ENCODE assay signal across 13 cellular contexts in the genomic region with DNA sequence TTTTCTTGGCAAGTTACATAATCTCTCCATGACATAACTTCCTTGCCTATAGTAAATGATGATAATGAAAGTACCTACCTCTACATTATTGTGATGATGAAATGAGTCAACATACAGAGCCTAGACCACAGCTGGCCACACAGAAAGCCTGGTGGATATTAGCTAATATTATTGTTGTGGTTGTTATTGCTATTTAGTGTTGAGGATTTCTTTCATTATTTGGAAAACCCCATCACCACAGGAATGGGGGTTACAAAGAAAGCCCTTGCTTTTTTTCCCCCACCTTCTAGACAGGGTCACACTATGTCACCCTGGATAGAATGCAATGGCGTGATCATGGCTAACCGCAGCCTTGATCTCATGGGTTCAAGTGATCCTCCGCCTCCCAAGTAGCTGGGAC.
DNase-seq lines count a peak whose midpoint lies in the region; ATAC-seq and TF ChIP-seq lines count a peak whose summit lies in the region.
"Had no signal": no experiment of that assay in that cellular context is flagged by ENCODE, and none has a peak within 500 bp of the region (broad histone marks: within the 10 kb centered on the region; RNA-seq: fewer than 3 reads in every experiment).

No MANE protein-coding gene starts in this region.

- H3K4me3 ChIP-seq in astrocyte of the spinal cord (ENCODE audit: low read depth, low read length) = no peak overlapping the region
- H3K4me3 ChIP-seq: heart left ventricle, MG63 had no signal

- in situ Hi-C loops in astrocyte of the spinal cord (cut with HindIII; ENCODE audit: low sequenced_read_pairs) = no loop called here

- DNase-seq in astrocyte of the spinal cord (ENCODE audit: low read depth, low spot score) (peak; percentile 38), NCI-H446 treated with DMSO at 0.1 percent for 48 hours (lab: John Stamatoyannopoulos, UW) (no peak), SIG-M5 treated with dmso at 0.1 percent for 504 hours (lab: John Stamatoyannopoulos, UW; ENCODE audit: unreplicated experiment) (no peak), posterior cingulate gyrus (no peak)
- DNase-seq: activated CD4-positive, alpha-beta T cell treated with anti-CD3 and anti-CD28 coated beads, Interleukin-2, amount 50 U/mL, for 1 hour; H7; heart left ventricle; MG63; T-helper 17 cell had no signal

- ATAC-seq in GM18499 (IDR thresholded peaks at IDR 0.05; ENCODE audit: insufficient read depth, unreplicated experiment) (peak; percentile 52), GM21360 (IDR thresholded peaks at IDR 0.05; ENCODE audit: unreplicated experiment) (peak; percentile 43), HG03039 (IDR thresholded peaks at IDR 0.05; ENCODE audit: unreplicated experiment) (peak; percentile 48), HG03108 (IDR thresholded peaks at IDR 0.05; ENCODE audit: unreplicated experiment) (no peak)
- ATAC-seq: T-helper 17 cell had no signal

- TF ChIP-seq CTCF in astrocyte of the spinal cord (IDR thresholded peaks at IDR 0.05; ENCODE audit: low read depth, low read length) = no peak

- intact Hi-C loops in posterior cingulate gyrus (cut with DNase I) = no loop called here
